16 cellular contexts compared by ENCODE assay signal in genomic region chr2:146762786-146763185, GRCh38.
DNase-seq lines count a peak whose midpoint lies in the region; ATAC-seq, FAIRE-seq and TF ChIP-seq lines count a peak whose summit lies in the region.
"Had no signal": no experiment of that assay in that cellular context is flagged by ENCODE, and none has a peak within 500 bp of the region (broad histone marks: within the 10 kb centered on the region; RNA-seq: fewer than 3 reads in every experiment).

No MANE protein-coding gene starts in this region.

- TF ChIP-seq CTCF in RWPE2 (IDR thresholded peaks at IDR 0.05; ENCODE audit: poor library complexity, severe bottlenecking) (no peak), epithelial cell of esophagus (IDR thresholded peaks at IDR 0.05; ENCODE audit: insufficient read depth, low read depth, low read length, missing control alignments) (no peak), keratinocyte (optimal IDR thresholded peaks at IDR 0.05 in 1 of 3, IDR thresholded peaks at IDR 0.05 in 1 of 3, conservative IDR thresholded peaks at IDR 0.05 in 1 of 3; ENCODE audit: extremely low read depth in 1 of 3, insufficient read depth in 2 of 3, low read length in 3 of 3) (no peak), type B pancreatic cell (conservative IDR thresholded peaks at IDR 0.05) (no peak)

- H2AFZ ChIP-seq in keratinocyte (ENCODE audit: control insufficient read depth, low read length), result peak overlapping the region; percentile 80
- H2AFZ ChIP-seq: GM23338 had no signal

- H3K4me1 ChIP-seq in RWPE2 (ENCODE audit: insufficient read depth, poor library complexity, severe bottlenecking) (peaks cover 16% of the 10 kb centered on the region), keratinocyte (ENCODE audit: control insufficient read depth, extremely low read depth, insufficient read depth, low read length) (peaks cover 4% of the 10 kb centered on the region)
- H3K4me1 ChIP-seq: BLaER1 treated with 17β-estradiol and CSF1 and Interleukin-3, amounts not matched to agents 10 nM and 100 nM had no signal

- H3K9ac ChIP-seq in keratinocyte (ENCODE audit: control insufficient read depth, extremely low read depth, insufficient read depth, low read length), result no peak overlapping the region
- H3K9ac ChIP-seq: BLaER1 treated with 17β-estradiol and CSF1 and Interleukin-3, amounts not matched to agents 10 nM and 100 nM had no signal

- ATAC-seq in RWPE2 (ENCODE audit: low read depth), result peak; percentile 78
- ATAC-seq in activated CD4-positive, CD25-positive, alpha-beta regulatory T cell treated with anti-CD3 and anti-CD28 coated beads, Interleukin-2, amount 50 U/mL, for 24 hours, result no peak
- ATAC-seq: GM23338 had no signal

- no peaks in the 10 kb centered on the region for H3K79me2 ChIP-seq in keratinocyte (ENCODE audit: control insufficient read depth, insufficient read depth, low read length)

- H3K9me3 ChIP-seq in RWPE2 (ENCODE audit: severe bottlenecking) (no peaks in the 10 kb centered on the region), keratinocyte (ENCODE audit: control insufficient read depth, low read depth, low read length) (no peaks in the 10 kb centered on the region)
- H3K9me3 ChIP-seq: BLaER1 treated with 17β-estradiol and CSF1 and Interleukin-3, amounts not matched to agents 10 nM and 100 nM had no signal

- H3K4me3 Mint-ChIP-seq in type B pancreatic cell, result no peak overlapping the region
- H3K4me3 Mint-ChIP-seq: CD4-positive, alpha-beta T cell; GM23338; H9 had no signal

- peak overlapping the region; percentile 73 for H3K27ac Mint-ChIP-seq in type B pancreatic cell
- H3K27ac Mint-ChIP-seq: CD4-positive, alpha-beta T cell; GM23338 had no signal

- dilution Hi-C loops in keratinocyte (cut with MboI; ENCODE audit: extremely low pct_ligation_motif_present, low sequenced_read_pairs), result no loop called here

- no peaks in the 10 kb centered on the region for H3K9me1 ChIP-seq in keratinocyte (ENCODE audit: control insufficient read depth, extremely low read depth, insufficient read depth, low read length)

- H4K20me1 ChIP-seq in keratinocyte (ENCODE audit: control insufficient read depth, extremely low read depth, insufficient read depth, low read length), result no peaks in the 10 kb centered on the region
- H4K20me1 ChIP-seq: BLaER1 treated with 17β-estradiol and CSF1 and Interleukin-3, amounts not matched to agents 10 nM and 100 nM had no signal

- H3K36me3 Mint-ChIP-seq in type B pancreatic cell, result no peaks in the 10 kb centered on the region

- no peaks in the 10 kb centered on the region for H3K9me3 Mint-ChIP-seq in type B pancreatic cell
- H3K9me3 Mint-ChIP-seq: CD4-positive, alpha-beta T cell had no signal

- FAIRE-seq in keratinocyte (lab: Jason Lieb, UNC), result peak; percentile 5
- no peak for FAIRE-seq in HTR-8/SVneo (lab: Jason Lieb, UNC)
- FAIRE-seq: GM12891 had no signal

- H3K27ac ChIP-seq in RWPE2 (ENCODE audit: poor library complexity, severe bottlenecking) (peak overlapping the region; percentile 34), keratinocyte (ENCODE audit: control insufficient read depth, insufficient read depth, low read length) (no peak overlapping the region)
- H3K27ac ChIP-seq: BLaER1 treated with 17β-estradiol and CSF1 and Interleukin-3, amounts not matched to agents 10 nM and 100 nM had no signal

- no peaks in the 10 kb centered on the region for H3K27me3 Mint-ChIP-seq in type B pancreatic cell
- H3K27me3 Mint-ChIP-seq: CD4-positive, alpha-beta T cell had no signal

- H3K4me3 ChIP-seq in RWPE2 (ENCODE audit: severe bottlenecking), result no peak overlapping the region
- no peak overlapping the region for H3K4me3 ChIP-seq in epithelial cell of esophagus (ENCODE audit: low read length)
- no peak overlapping the region for H3K4me3 ChIP-seq in keratinocyte (ENCODE audit: control insufficient read depth in 2 of 3, extremely low read depth in 1 of 3, insufficient read depth in 2 of 3, low read depth in 1 of 3, low read length in 3 of 3)
- H3K4me3 ChIP-seq: BLaER1 treated with 17β-estradiol and CSF1 and Interleukin-3, amounts not matched to agents 10 nM and 100 nM; GM23338 had no signal

- H3K36me3 ChIP-seq in RWPE2 (ENCODE audit: low read depth) (no peaks in the 10 kb centered on the region), keratinocyte (ENCODE audit: control insufficient read depth in 2 of 2, extremely low read depth in 1 of 2, insufficient read depth in 2 of 2, low read length in 2 of 2) (no peaks in the 10 kb centered on the region)
- H3K36me3 ChIP-seq: BLaER1 treated with 17β-estradiol and CSF1 and Interleukin-3, amounts not matched to agents 10 nM and 100 nM had no signal

- H3K4me1 Mint-ChIP-seq in type B pancreatic cell (ENCODE audit: unreplicated experiment), result no peaks in the 10 kb centered on the region
- H3K4me1 Mint-ChIP-seq: GM23338, H9 had no signal

- DNase-seq in RWPE2 (ENCODE audit: low spot score) (no peak), epithelial cell of esophagus (ENCODE audit: low read depth) (peak; percentile 49), keratinocyte (ENCODE audit: low read depth, low spot score) (no peak), type B pancreatic cell (ENCODE audit: extremely low spot score, unreplicated experiment) (no peak), HTR-8/SVneo (ENCODE audit: insufficient read length, low spot score) (no peak), DMS 273 (lab: John Stamatoyannopoulos, UW; ENCODE audit: unreplicated experiment) (no peak)
- DNase-seq: ACHN; Calu3; CD4-positive, alpha-beta T cell; DMS79; H9; IMR-90 had no signal

- peak overlapping the region; percentile 25 for H3K4me2 ChIP-seq in keratinocyte (ENCODE audit: control insufficient read depth, extremely low read depth, insufficient read depth, low read depth, low read length)
- H3K4me2 ChIP-seq: BLaER1 treated with 17β-estradiol and CSF1 and Interleukin-3, amounts not matched to agents 10 nM and 100 nM; GM23338 had no signal

- H3K27me3 ChIP-seq in RWPE2 (ENCODE audit: insufficient read depth, poor library complexity, severe bottlenecking) (no peaks in the 10 kb centered on the region), keratinocyte (ENCODE audit: control insufficient read depth, extremely low read depth, insufficient read depth, low read length) (no peaks in the 10 kb centered on the region)
- H3K27me3 ChIP-seq: BLaER1 treated with 17β-estradiol and CSF1 and Interleukin-3, amounts not matched to agents 10 nM and 100 nM had no signal
